3 cellular contexts compared by ENCODE assay signal in the genomic region with DNA sequence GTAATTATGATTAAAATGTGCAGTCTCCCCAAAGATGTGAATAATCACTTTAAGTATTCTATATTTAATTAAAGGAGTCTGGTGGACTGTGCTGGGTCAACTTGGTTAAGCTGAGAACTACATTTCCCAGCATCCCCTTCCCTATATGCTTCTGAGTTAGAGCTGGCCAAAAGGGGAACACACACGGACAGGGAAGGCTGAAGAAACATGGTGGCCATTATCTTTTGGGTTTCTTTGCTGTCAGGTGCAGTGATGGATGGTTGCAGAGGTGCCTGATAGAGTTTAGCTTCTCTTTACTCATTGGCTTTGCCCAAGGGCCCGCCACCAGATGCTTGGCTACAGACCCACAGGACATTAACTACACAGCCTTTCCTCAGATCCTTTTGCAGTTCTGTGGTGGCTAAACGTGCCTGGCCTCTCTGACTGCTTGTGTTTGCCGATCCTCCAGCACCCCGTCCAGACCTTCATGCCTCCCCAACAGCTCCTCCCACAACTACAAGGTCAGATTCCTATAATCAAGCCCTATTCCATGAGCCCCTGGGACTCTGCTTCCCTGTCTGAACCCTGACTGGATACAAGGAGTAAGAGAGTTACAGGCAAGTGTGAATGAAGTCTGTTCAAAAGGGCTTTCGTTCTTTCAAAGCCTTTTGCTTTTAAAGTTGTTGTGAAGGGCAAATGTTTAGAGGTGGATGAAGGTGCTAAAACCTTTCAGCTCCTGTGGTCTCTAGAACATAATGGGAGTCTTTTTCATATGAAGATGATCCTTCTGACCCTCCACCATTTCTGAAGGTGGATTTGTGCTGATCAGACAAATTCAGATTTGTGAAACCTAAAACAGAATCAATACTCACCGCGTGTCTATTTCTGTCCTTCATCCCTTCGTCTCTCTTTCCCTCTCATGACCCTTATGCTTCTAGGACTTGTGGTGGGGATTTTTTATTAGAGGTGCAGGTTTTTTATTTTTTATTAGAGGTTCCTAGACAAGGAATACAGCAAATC.
A peak's percentile ranks its signal among the peaks of the same experiment; 100 is the strongest.
TF ChIP-seq lines count a peak whose summit lies in the region.

No MANE protein-coding gene starts in this region.

TF ChIP-seq in A549, 52 proteins besides CTCF, POLR2A, EP300 and RAD21:
- TF ChIP-seq MAFK (IDR thresholded peaks at IDR 0.05; ENCODE audit: partially characterized antibody) = peak; percentile 81
- TF ChIP-seq HOXA7 (CRISPR knock-in tag; IDR thresholded peaks at IDR 0.05) = no peak

TF ChIP-seq in GM23338, 12 proteins besides CTCF, POLR2A, EP300 and RAD21 (continues in another document):
- TF ChIP-seq EZH2 (IDR thresholded peaks at IDR 0.05; ENCODE audit: low read depth, unreplicated experiment) (no peak), EZH2phosphoT487 (IDR thresholded peaks at IDR 0.05; ENCODE audit: unreplicated experiment) (no peak), CREB1 (CRISPR knock-in tag; IDR thresholded peaks at IDR 0.05; ENCODE audit: low read depth) (no peak), NANOG (IDR thresholded peaks at IDR 0.05; ENCODE audit: borderline replicate concordance) (no peak), ZNF114 (CRISPR knock-in tag; IDR thresholded peaks at IDR 0.05) (no peak), REST (IDR thresholded peaks at IDR 0.05; ENCODE audit: unreplicated experiment) (no peak), STAT1 (IDR thresholded peaks at IDR 0.05; ENCODE audit: unreplicated experiment) (no peak)
- TF ChIP-seq, protein P1, sequence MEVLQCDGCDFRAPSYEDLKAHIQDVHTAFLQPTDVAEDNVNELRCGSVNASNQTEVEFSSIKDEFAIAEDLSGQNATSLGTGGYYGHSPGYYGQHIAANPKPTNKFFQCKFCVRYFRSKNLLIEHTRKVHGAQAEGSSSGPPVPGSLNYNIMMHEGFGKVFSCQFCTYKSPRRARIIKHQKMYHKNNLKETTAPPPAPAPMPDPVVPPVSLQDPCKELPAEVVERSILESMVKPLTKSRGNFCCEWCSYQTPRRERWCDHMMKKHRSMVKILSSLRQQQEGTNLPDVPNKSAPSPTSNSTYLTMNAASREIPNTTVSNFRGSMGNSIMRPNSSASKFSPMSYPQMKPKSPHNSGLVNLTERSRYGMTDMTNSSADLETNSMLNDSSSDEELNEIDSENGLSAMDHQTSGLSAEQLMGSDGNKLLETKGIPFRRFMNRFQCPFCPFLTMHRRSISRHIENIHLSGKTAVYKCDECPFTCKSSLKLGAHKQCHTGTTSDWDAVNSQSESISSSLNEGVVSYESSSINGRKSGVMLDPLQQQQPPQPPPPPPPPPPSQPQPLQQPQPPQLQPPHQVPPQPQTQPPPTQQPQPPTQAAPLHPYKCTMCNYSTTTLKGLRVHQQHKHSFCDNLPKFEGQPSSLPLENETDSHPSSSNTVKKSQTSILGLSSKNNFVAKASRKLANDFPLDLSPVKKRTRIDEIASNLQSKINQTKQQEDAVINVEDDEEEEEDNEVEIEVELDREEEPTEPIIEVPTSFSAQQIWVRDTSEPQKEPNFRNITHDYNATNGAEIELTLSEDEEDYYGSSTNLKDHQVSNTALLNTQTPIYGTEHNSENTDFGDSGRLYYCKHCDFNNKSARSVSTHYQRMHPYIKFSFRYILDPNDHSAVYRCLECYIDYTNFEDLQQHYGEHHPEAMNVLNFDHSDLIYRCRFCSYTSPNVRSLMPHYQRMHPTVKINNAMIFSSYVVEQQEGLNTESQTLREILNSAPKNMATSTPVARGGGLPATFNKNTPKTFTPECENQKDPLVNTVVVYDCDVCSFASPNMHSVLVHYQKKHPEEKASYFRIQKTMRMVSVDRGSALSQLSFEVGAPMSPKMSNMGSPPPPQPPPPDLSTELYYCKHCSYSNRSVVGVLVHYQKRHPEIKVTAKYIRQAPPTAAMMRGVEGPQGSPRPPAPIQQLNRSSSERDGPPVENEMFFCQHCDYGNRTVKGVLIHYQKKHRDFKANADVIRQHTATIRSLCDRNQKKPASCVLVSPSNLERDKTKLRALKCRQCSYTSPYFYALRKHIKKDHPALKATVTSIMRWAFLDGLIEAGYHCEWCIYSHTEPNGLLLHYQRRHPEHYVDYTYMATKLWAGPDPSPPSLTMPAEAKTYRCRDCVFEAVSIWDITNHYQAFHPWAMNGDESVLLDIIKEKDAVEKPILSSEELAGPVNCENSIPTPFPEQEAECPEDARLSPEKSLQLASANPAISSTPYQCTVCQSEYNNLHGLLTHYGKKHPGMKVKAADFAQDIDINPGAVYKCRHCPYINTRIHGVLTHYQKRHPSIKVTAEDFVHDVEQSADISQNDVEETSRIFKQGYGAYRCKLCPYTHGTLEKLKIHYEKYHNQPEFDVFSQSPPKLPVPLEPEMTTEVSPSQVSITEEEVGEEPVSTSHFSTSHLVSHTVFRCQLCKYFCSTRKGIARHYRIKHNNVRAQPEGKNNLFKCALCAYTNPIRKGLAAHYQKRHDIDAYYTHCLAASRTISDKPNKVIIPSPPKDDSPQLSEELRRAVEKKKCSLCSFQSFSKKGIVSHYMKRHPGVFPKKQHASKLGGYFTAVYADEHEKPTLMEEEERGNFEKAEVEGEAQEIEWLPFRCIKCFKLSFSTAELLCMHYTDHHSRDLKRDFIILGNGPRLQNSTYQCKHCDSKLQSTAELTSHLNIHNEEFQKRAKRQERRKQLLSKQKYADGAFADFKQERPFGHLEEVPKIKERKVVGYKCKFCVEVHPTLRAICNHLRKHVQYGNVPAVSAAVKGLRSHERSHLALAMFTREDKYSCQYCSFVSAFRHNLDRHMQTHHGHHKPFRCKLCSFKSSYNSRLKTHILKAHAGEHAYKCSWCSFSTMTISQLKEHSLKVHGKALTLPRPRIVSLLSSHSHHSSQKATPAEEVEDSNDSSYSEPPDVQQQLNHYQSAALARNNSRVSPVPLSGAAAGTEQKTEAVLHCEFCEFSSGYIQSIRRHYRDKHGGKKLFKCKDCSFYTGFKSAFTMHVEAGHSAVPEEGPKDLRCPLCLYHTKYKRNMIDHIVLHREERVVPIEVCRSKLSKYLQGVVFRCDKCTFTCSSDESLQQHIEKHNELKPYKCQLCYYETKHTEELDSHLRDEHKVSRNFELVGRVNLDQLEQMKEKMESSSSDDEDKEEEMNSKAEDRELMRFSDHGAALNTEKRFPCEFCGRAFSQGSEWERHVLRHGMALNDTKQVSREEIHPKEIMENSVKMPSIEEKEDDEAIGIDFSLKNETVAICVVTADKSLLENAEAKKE (CRISPR knock-in tag; IDR thresholded peaks at IDR 0.05) = no peak

TF ChIP-seq in K562, 482 proteins besides CTCF, POLR2A, EP300 and RAD21 (continues in another document):
- TF ChIP-seq NR1H2 (CRISPR knock-in tag; IDR thresholded peaks at IDR 0.05) (no peak), ZNF699 (CRISPR knock-in tag; IDR thresholded peaks at IDR 0.05; ENCODE audit: insufficient replicate concordance) (no peak), JUNB (CRISPR knock-in tag; conservative IDR thresholded peaks at IDR 0.05) (no peak), ZNF121 (CRISPR knock-in tag; conservative IDR thresholded peaks at IDR 0.05) (no peak), ARHGAP35 (IDR thresholded peaks at IDR 0.05; ENCODE audit: partially characterized antibody) (no peak), PHF21A (IDR thresholded peaks at IDR 0.05; ENCODE audit: borderline replicate concordance, low read depth) (no peak), MAFG (tag; conservative IDR thresholded peaks at IDR 0.05) (peak; percentile 54), HCFC1 (IDR thresholded peaks at IDR 0.05; ENCODE audit: low read depth, low read length) (peak; percentile 76), MEIS2 (IDR thresholded peaks at IDR 0.05; ENCODE audit: partially characterized antibody) (peak; percentile 83), ZNF134 (CRISPR knock-in tag; conservative IDR thresholded peaks at IDR 0.05) (no peak), TBP (optimal IDR thresholded peaks at IDR 0.05; ENCODE audit: low read depth, low read length) (no peak), DMBX1 (CRISPR knock-in tag; IDR thresholded peaks at IDR 0.05; ENCODE audit: borderline replicate concordance) (no peak), RFX5 (IDR thresholded peaks at IDR 0.05; ENCODE audit: low read depth, low read length) (no peak), ZNF696 (CRISPR knock-in tag; conservative IDR thresholded peaks at IDR 0.05) (no peak), SPI1 (IDR thresholded peaks at IDR 0.05; ENCODE audit: borderline replicate concordance, low read depth, low read length) (peak; percentile 78; the same call in 1 of the 2 replicates), ZNF57 (CRISPR knock-in tag; IDR thresholded peaks at IDR 0.05) (no peak), HDAC2 (IDR thresholded peaks at IDR 0.05) (no peak), ZNF143 (CRISPR knock-in tag; IDR thresholded peaks at IDR 0.05) (peak; percentile 72), KLF1 (tag; IDR thresholded peaks at IDR 0.05) (no peak), ILK (tag; IDR thresholded peaks at IDR 0.05; ENCODE audit: borderline replicate concordance, low read depth) (no peak), XRCC3 (IDR thresholded peaks at IDR 0.05) (no peak), C11orf30 (IDR thresholded peaks at IDR 0.05; ENCODE audit: low read depth) (peak; percentile 59; the same call in 1 of the 2 replicates)
- TF ChIP-seq, protein P2, sequence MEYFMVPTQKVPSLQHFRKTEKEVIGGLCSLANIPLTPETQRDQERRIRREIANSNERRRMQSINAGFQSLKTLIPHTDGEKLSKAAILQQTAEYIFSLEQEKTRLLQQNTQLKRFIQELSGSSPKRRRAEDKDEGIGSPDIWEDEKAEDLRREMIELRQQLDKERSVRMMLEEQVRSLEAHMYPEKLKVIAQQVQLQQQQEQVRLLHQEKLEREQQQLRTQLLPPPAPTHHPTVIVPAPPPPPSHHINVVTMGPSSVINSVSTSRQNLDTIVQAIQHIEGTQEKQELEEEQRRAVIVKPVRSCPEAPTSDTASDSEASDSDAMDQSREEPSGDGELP (CRISPR knock-in tag; IDR thresholded peaks at IDR 0.05; ENCODE audit: borderline replicate concordance) = no peak
- TF ChIP-seq, protein P3, sequence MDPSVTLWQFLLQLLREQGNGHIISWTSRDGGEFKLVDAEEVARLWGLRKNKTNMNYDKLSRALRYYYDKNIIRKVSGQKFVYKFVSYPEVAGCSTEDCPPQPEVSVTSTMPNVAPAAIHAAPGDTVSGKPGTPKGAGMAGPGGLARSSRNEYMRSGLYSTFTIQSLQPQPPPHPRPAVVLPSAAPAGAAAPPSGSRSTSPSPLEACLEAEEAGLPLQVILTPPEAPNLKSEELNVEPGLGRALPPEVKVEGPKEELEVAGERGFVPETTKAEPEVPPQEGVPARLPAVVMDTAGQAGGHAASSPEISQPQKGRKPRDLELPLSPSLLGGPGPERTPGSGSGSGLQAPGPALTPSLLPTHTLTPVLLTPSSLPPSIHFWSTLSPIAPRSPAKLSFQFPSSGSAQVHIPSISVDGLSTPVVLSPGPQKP (CRISPR knock-in tag; IDR thresholded peaks at IDR 0.05) = no peak
- TF ChIP-seq, protein P4, sequence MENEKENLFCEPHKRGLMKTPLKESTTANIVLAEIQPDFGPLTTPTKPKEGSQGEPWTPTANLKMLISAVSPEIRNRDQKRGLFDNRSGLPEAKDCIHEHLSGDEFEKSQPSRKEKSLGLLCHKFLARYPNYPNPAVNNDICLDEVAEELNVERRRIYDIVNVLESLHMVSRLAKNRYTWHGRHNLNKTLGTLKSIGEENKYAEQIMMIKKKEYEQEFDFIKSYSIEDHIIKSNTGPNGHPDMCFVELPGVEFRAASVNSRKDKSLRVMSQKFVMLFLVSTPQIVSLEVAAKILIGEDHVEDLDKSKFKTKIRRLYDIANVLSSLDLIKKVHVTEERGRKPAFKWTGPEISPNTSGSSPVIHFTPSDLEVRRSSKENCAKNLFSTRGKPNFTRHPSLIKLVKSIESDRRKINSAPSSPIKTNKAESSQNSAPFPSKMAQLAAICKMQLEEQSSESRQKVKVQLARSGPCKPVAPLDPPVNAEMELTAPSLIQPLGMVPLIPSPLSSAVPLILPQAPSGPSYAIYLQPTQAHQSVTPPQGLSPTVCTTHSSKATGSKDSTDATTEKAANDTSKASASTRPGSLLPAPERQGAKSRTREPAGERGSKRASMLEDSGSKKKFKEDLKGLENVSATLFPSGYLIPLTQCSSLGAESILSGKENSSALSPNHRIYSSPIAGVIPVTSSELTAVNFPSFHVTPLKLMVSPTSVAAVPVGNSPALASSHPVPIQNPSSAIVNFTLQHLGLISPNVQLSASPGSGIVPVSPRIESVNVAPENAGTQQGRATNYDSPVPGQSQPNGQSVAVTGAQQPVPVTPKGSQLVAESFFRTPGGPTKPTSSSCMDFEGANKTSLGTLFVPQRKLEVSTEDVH (IDR thresholded peaks at IDR 0.05; ENCODE audit: low read depth, partially characterized antibody) = no peak
- TF ChIP-seq, protein P5, sequence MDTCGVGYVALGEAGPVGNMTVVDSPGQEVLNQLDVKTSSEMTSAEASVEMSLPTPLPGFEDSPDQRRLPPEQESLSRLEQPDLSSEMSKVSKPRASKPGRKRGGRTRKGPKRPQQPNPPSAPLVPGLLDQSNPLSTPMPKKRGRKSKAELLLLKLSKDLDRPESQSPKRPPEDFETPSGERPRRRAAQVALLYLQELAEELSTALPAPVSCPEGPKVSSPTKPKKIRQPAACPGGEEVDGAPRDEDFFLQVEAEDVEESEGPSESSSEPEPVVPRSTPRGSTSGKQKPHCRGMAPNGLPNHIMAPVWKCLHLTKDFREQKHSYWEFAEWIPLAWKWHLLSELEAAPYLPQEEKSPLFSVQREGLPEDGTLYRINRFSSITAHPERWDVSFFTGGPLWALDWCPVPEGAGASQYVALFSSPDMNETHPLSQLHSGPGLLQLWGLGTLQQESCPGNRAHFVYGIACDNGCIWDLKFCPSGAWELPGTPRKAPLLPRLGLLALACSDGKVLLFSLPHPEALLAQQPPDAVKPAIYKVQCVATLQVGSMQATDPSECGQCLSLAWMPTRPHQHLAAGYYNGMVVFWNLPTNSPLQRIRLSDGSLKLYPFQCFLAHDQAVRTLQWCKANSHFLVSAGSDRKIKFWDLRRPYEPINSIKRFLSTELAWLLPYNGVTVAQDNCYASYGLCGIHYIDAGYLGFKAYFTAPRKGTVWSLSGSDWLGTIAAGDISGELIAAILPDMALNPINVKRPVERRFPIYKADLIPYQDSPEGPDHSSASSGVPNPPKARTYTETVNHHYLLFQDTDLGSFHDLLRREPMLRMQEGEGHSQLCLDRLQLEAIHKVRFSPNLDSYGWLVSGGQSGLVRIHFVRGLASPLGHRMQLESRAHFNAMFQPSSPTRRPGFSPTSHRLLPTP (IDR thresholded peaks at IDR 0.05; ENCODE audit: borderline replicate concordance, extremely low read depth, insufficient read length) = no peak
- TF ChIP-seq, protein P6, sequence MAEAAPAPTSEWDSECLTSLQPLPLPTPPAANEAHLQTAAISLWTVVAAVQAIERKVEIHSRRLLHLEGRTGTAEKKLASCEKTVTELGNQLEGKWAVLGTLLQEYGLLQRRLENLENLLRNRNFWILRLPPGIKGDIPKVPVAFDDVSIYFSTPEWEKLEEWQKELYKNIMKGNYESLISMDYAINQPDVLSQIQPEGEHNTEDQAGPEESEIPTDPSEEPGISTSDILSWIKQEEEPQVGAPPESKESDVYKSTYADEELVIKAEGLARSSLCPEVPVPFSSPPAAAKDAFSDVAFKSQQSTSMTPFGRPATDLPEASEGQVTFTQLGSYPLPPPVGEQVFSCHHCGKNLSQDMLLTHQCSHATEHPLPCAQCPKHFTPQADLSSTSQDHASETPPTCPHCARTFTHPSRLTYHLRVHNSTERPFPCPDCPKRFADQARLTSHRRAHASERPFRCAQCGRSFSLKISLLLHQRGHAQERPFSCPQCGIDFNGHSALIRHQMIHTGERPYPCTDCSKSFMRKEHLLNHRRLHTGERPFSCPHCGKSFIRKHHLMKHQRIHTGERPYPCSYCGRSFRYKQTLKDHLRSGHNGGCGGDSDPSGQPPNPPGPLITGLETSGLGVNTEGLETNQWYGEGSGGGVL (CRISPR knock-in tag; IDR thresholded peaks at IDR 0.05) = no peak
